2 cellular contexts compared by ENCODE assay signal in genomic region chr6:17381429-17382147, GRCh38.
TF ChIP-seq lines count a peak whose summit lies in the region.

No MANE protein-coding gene starts in this region.

TF ChIP-seq in HepG2, 621 proteins besides CTCF, POLR2A, EP300 and RAD21 (continued from another document):
- TF ChIP-seq ZBTB26 (CRISPR knock-in tag; IDR thresholded peaks at IDR 0.05; ENCODE audit: borderline replicate concordance) (peak; percentile 67; the same call in 1 of the 2 replicates), ZBTB7B (CRISPR knock-in tag; IDR thresholded peaks at IDR 0.05) (no peak), ATF7-NPFF (CRISPR knock-in tag; IDR thresholded peaks at IDR 0.05; ENCODE audit: low read depth) (no peak)

TF ChIP-seq in HEK293T, 16 proteins besides CTCF, POLR2A, EP300 and RAD21 (continued from another document):
- no peak for TF ChIP-seq SP1 (IDR thresholded peaks at IDR 0.05)
- TF ChIP-seq FOXA1 (IDR thresholded peaks at IDR 0.05) = no peak
- TF ChIP-seq SUZ12 (IDR thresholded peaks at IDR 0.05) = no peak
